In genomic region chr20:54193817-54194216, GRCh38 we compare ENCODE assay signal across 25 cellular contexts. TPM values are rescaled to one million over a fixed set of nuclear protein-coding genes. Genes with fewer than 3 reads are reported as not detected.
"Had no signal": no experiment of that assay in that cellular context is flagged by ENCODE, and none has a peak within 500 bp of the region (broad histone marks: within the 10 kb centered on the region; RNA-seq: fewer than 3 reads in every experiment).

No MANE protein-coding gene starts in this region.

- H3K4me3 ChIP-seq: MG63 had no signal

- H3K27ac ChIP-seq: HL-60 had no signal

- H3K36me3 ChIP-seq: MG63 had no signal

- H3K9ac ChIP-seq: SK-N-SH had no signal

- H3K4me2 ChIP-seq: SK-N-SH had no signal

- DNase-seq: IMR-90, Karpas-422, KG1, MG63, NCI-H1092, NCI-H1105 treated with DMSO at 0.1 percent for 48 hours, NCI-H1417 treated with DMSO at 0.1 percent for 48 hours, NCI-H146, NCI-H1694 treated with DMSO at 0.1 percent for 48 hours, NCI-H1930, NCI-H2081, NCI-H2107, NCI-H226, NCI-H446, NCI-H510A, NCI-H524 treated with DMSO at 0.1 percent for 48 hours, NCI-H69, NCI-H774, Right ventricle myocardium superior, RPMI8226, SIG-M5, SK-N-SH, SW 1271 had no signal

- H3K27me3 ChIP-seq: MG63 had no signal

- H3K9me3 ChIP-seq: MG63, SK-N-SH had no signal

RNA-seq across cellular contexts. Expression of gene CYP24A1, which starts 20.0 kb away (rescaled TPM):
- total RNA-seq: IMR-90, Right ventricle myocardium superior, SK-MEL-5 had no signal
- polyA plus RNA-seq: IMR-90 had no signal
